8 cellular contexts compared by ENCODE assay signal in genomic region chr7:151276651-151277590, GRCh38. TPM values are rescaled to one million over a fixed set of nuclear protein-coding genes. Genes with fewer than 3 reads are reported as not detected.
DNase-seq lines count a peak whose midpoint lies in the region; ATAC-seq and TF ChIP-seq lines count a peak whose summit lies in the region.

No MANE protein-coding gene starts in this region.

- H3K9me3 Mint-ChIP-seq in endothelial cell (ENCODE audit: unreplicated experiment), result no peaks in the 10 kb centered on the region

- peaks cover 10% of the 10 kb centered on the region for H3K27me3 Mint-ChIP-seq in endothelial cell (ENCODE audit: unreplicated experiment)

- H3K4me1 Mint-ChIP-seq in endothelial cell (ENCODE audit: unreplicated experiment), result peaks cover 3% of the 10 kb centered on the region

- no peak for TF ChIP-seq CTCF in endothelial cell (IDR thresholded peaks at IDR 0.05; ENCODE audit: unreplicated experiment)

- H3K27ac Mint-ChIP-seq in endothelial cell (ENCODE audit: unreplicated experiment), result no peak overlapping the region

- H3K4me3 Mint-ChIP-seq in endothelial cell (ENCODE audit: unreplicated experiment), result peak overlapping the region; percentile 10

- peak; percentile 14 for DNase-seq in Caki2 (ENCODE audit: low read depth)
- peak; percentile 42 for DNase-seq in NCI-H526 treated with DMSO at 0.1 percent for 48 hours (lab: John Stamatoyannopoulos, UW)
- peak; percentile 23 to 34 for DNase-seq in activated CD8-positive, alpha-beta memory T cell treated with anti-CD3 and anti-CD28 coated beads for 4 hours (ENCODE audit: low read depth in 2 of 2)
- DNase-seq in endothelial cell (ENCODE audit: low spot score), result peak; percentile 46
- peak; percentile 66 for DNase-seq in midbrain (lab: John Stamatoyannopoulos, UW)
- peak; percentile 22 for DNase-seq in stimulated activated CD8-positive, alpha-beta memory T cell treated with anti-CD3 and anti-CD28 coated beads, Interleukin-15, amount 100 ng/mL, for 24 hours (ENCODE audit: low read depth)

- ATAC-seq in HG02759 (IDR thresholded peaks at IDR 0.05; ENCODE audit: unreplicated experiment), result peak; percentile 79
- no peak for ATAC-seq in HG03460 (IDR thresholded peaks at IDR 0.05; ENCODE audit: unreplicated experiment)

- in situ Hi-C loops in Caki2 (cut with HindIII; ENCODE audit: low pct_unique_long_range_greater_than_20kb, low sequenced_read_pairs), result no loop called here

- no peaks in the 10 kb centered on the region for H3K36me3 Mint-ChIP-seq in endothelial cell (ENCODE audit: low read depth, unreplicated experiment)

RNA-seq across cellular contexts. Expression of gene SMARCD3, which starts 28.4 kb away (rescaled TPM):
- total RNA-seq in Caki2 (2014; rRNA removed; shearing (Covaris generic); ENCODE audit: low replicate concordance), result 12.4 and 13.1 TPM in 2 replicates
- total RNA-seq in endothelial cell (ENCODE audit: unreplicated experiment), result 5.4 TPM

RNA-seq across cellular contexts. Expression of gene CHPF2, which starts 44.6 kb away (rescaled TPM):
- 27.5 and 38.2 TPM in 2 replicates for total RNA-seq in Caki2 (2014; rRNA removed; shearing (Covaris generic); ENCODE audit: low replicate concordance)
- total RNA-seq in endothelial cell (ENCODE audit: unreplicated experiment), result 55.4 TPM

RNA-seq across cellular contexts. Expression of gene ABCF2, which starts 49.9 kb away (rescaled TPM):
- 36.8 and 47.9 TPM in 2 replicates for total RNA-seq in Caki2 (2014; rRNA removed; shearing (Covaris generic); ENCODE audit: low replicate concordance)
- 39.6 TPM for total RNA-seq in endothelial cell (ENCODE audit: unreplicated experiment)

Comparison
In these comparisons a context has a peak if more than half of its experiments do, and no peak if none do; other contexts are left out.
1. DNase-seq: peak in every context shown above with its lines; median percentile 66 in midbrain; 46 in endothelial cell; 42 in NCI-H526 treated with DMSO at 0.1 percent for 48 hours; 28 in activated CD8-positive, alpha-beta memory T cell treated with anti-CD3 and anti-CD28 coated beads for 4 hours; 22 in stimulated activated CD8-positive, alpha-beta memory T cell treated with anti-CD3 and anti-CD28 coated beads, Interleukin-15, amount 100 ng/mL, for 24 hours; 14 in Caki2.